ENCODE assay signal across 28 cellular contexts in genomic region chr10:17676919-17677318, GRCh38.
"Had no signal": no experiment of that assay in that cellular context is flagged by ENCODE, and none has a peak within 500 bp of the region (broad histone marks: within the 10 kb centered on the region; RNA-seq: fewer than 3 reads in every experiment).

No MANE protein-coding gene starts in this region.

- H3K4me3 Mint-ChIP-seq: dendritic cell treated with granulocyte-macrophage colony-stimulating factor and Interleukin-4, amounts not matched to agents 40 ng/mL and 50 ng/mL, for 4 days; mesothelial cell of epicardium; naive B cell; natural killer cell treated with Interleukin-12 subunit alpha and Interleukin-12 subunit beta and Interleukin-15 and Interleukin-18, amount 100 ng/mL, for 72 hours; neural crest cell; stimulated activated memory B cell treated with anti-CD40 and anti-IgM and Interleukin-4, amounts not matched to agents 10 μg/mL and 1 μg/mL and 100 μg/mL, for 72 hours had no signal

- H3K36me3 ChIP-seq: colonic mucosa, esophagus muscularis mucosa, heart right ventricle, left lung, right atrium auricular region, sigmoid colon, tibial nerve, upper lobe of left lung had no signal

- H3K9me3 Mint-ChIP-seq: dendritic cell treated with granulocyte-macrophage colony-stimulating factor and Interleukin-4, amounts not matched to agents 40 ng/mL and 50 ng/mL, for 4 days had no signal

- H3K27me3 Mint-ChIP-seq: dendritic cell treated with granulocyte-macrophage colony-stimulating factor and Interleukin-4, amounts not matched to agents 40 ng/mL and 50 ng/mL, for 4 days; naive B cell; natural killer cell treated with Interleukin-12 subunit alpha and Interleukin-12 subunit beta and Interleukin-15 and Interleukin-18, amount 100 ng/mL, for 72 hours; progenitor cell of endocrine pancreas; stimulated activated memory B cell treated with anti-CD40 and anti-IgM and Interleukin-4, amounts not matched to agents 10 μg/mL and 1 μg/mL and 100 μg/mL, for 72 hours had no signal

- H3K4me1 ChIP-seq: colonic mucosa had no signal

- H3K4me3 ChIP-seq: colonic mucosa, esophagus muscularis mucosa, heart right ventricle, left lung, mucosa of descending colon, right atrium auricular region, sigmoid colon, testis, tibial nerve, upper lobe of left lung had no signal

- H3K27me3 ChIP-seq: colonic mucosa, esophagus muscularis mucosa, foreskin keratinocyte, heart right ventricle, left lung, neutrophil, right atrium auricular region, sigmoid colon, testis, tibial nerve, upper lobe of left lung had no signal

- H3K27ac Mint-ChIP-seq: dendritic cell treated with granulocyte-macrophage colony-stimulating factor and Interleukin-4, amounts not matched to agents 40 ng/mL and 50 ng/mL, for 4 days; mesothelial cell of epicardium; naive B cell; natural killer cell treated with Interleukin-12 subunit alpha and Interleukin-12 subunit beta and Interleukin-15 and Interleukin-18, amount 100 ng/mL, for 72 hours; progenitor cell of endocrine pancreas; stimulated activated memory B cell treated with anti-CD40 and anti-IgM and Interleukin-4, amounts not matched to agents 10 μg/mL and 1 μg/mL and 100 μg/mL, for 72 hours had no signal

- H3K4me1 Mint-ChIP-seq: neural crest cell had no signal

- H3K9me3 ChIP-seq: colonic mucosa, esophagus muscularis mucosa, left lung, mucosa of descending colon, neutrophil, right atrium auricular region, sigmoid colon, testis, upper lobe of left lung had no signal

- DNase-seq: colonic mucosa; effector CD8-positive, alpha-beta T cell; foreskin keratinocyte; glutamatergic neuron; heart right ventricle; hippocampal formation; left cardiac atrium; left lung; mesenchymal stem cell; mucosa of descending colon; naive B cell; sigmoid colon; stimulated activated CD4-positive, alpha-beta T cell treated with anti-CD3 and anti-CD28 coated beads, Interleukin-4, amount 100 ng/mL, for 4 hours; stimulated activated naive CD8-positive, alpha-beta T cell treated with anti-CD3 and anti-CD28 coated beads, Interleukin-15, Interleukin-2, amounts not matched to agents 100 U/mL and 50 U/mL, for 24 hours; substantia nigra; testis; upper lobe of left lung had no signal

- H3K27ac ChIP-seq: colonic mucosa, esophagus muscularis mucosa, foreskin keratinocyte, heart right ventricle, left lung, neutrophil, parathyroid adenoma, right atrium auricular region, sigmoid colon, testis, tibial nerve, upper lobe of left lung had no signal

- H2AFZ ChIP-seq: parathyroid adenoma had no signal

- H3K36me3 Mint-ChIP-seq: natural killer cell treated with Interleukin-12 subunit alpha and Interleukin-12 subunit beta and Interleukin-15 and Interleukin-18, amount 100 ng/mL, for 72 hours had no signal
